15 cellular contexts compared by ENCODE assay signal in the genomic region with DNA sequence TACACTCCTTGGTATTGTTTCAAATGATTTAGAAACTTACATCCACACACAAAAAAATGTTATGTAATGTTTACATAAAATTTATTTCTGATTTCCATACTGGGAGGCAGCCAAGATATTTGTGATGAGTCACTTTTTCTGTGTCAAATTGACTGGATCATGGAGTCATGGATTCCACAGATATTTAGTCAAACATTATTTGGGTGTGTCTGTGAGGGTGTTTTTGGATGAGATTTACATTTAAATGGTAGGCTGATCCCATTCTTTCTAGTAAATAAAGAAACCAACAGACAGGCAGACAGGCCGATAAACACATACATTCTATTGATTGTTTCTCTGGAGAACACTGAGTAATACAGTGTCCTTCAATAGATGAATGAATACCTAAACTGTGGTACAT.
DNase-seq lines count a peak whose midpoint lies in the region; ATAC-seq, FAIRE-seq and TF ChIP-seq lines count a peak whose summit lies in the region.
"Had no signal": no experiment of that assay in that cellular context is flagged by ENCODE, and none has a peak within 500 bp of the region (broad histone marks: within the 10 kb centered on the region; RNA-seq: fewer than 3 reads in every experiment).

No MANE protein-coding gene starts in this region.

- no peak for FAIRE-seq in bronchial epithelial cell (lab: Jason Lieb, UNC)
- FAIRE-seq: small intestine had no signal

- H3K27me3 ChIP-seq in bronchial epithelial cell (ENCODE audit: control insufficient read depth, insufficient read depth, low read length): no peaks in the 10 kb centered on the region
- H3K27me3 ChIP-seq: BE2C, ovary had no signal

- TF ChIP-seq CTCF in bronchial epithelial cell (IDR thresholded peaks at IDR 0.05; ENCODE audit: insufficient read depth, low read length, severe bottlenecking): no peak

- H3K36me3 ChIP-seq in bronchial epithelial cell (ENCODE audit: control insufficient read depth, insufficient read depth, low read length): no peaks in the 10 kb centered on the region
- H3K36me3 ChIP-seq: BE2C, ovary had no signal

- H3K4me3 ChIP-seq in bronchial epithelial cell (ENCODE audit: low read depth, low read length): no peak overlapping the region
- H3K4me3 ChIP-seq: ovary had no signal

- DNase-seq in EL (peak; percentile 78), NCI-H226 (peak; percentile 60), bronchial epithelial cell (ENCODE audit: low read depth) (peak; percentile 96), glomerular visceral epithelial cell (ENCODE audit: extremely low spot score) (peak; percentile 21), HuH-7 (ENCODE audit: low spot score) (no peak)
- DNase-seq: activated T-cell treated with anti-CD3 and anti-CD28 coated beads, Interleukin-2, amount 50 U/mL, for 24 hours; BE2C; cerebellar nuclear complex; DMS79 treated with DMSO at 0.1 percent for 48 hours; ovary; small intestine; stimulated activated naive CD8-positive, alpha-beta T cell treated with anti-CD3 and anti-CD28 coated beads, Interleukin-15, Interleukin-2, amounts not matched to agents 100 U/mL and 50 U/mL, for 24 hours had no signal

- ATAC-seq in GM21576 (IDR thresholded peaks at IDR 0.05; ENCODE audit: unreplicated experiment) (no peak), GM19452 (IDR thresholded peaks at IDR 0.05; ENCODE audit: unreplicated experiment) (no peak), HG02623 (IDR thresholded peaks at IDR 0.05; ENCODE audit: unreplicated experiment) (no peak)
- ATAC-seq: stimulated activated naive CD8-positive, alpha-beta T cell treated with anti-CD3 and anti-CD28 coated beads, Interleukin-15, Interleukin-2, amounts not matched to agents 100 U/mL and 50 U/mL, for 24 hours had no signal
